Comparison of ENCODE assay signal across 27 cellular contexts in genomic region chr2:11875481-11875880, GRCh38.
A peak's percentile ranks its signal among the peaks of the same experiment; 100 is the strongest.
DNase-seq lines count a peak whose midpoint lies in the region; ATAC-seq, FAIRE-seq and TF ChIP-seq lines count a peak whose summit lies in the region.
"Had no signal": no experiment of that assay in that cellular context is flagged by ENCODE, and none has a peak within 500 bp of the region (broad histone marks: within the 10 kb centered on the region; RNA-seq: fewer than 3 reads in every experiment).

No MANE protein-coding gene starts in this region.

- no peak overlapping the region for H3K4ac ChIP-seq in mesendoderm (ENCODE audit: low read depth, low read length)

- H3K4me2 ChIP-seq in GM12878 (ENCODE audit: control insufficient read depth, insufficient read depth) (peak overlapping the region; percentile 11; the same call in 1 of the 2 replicates), mesendoderm (ENCODE audit: low read length) (no peak overlapping the region)

- CTCF ChIA-PET in GM12878 (lab: Yijun Ruan, JAX), result interaction anchor here (0.7 to 3.6 kb wide), 2 partner anchors 11 to 16 kb away, joined by 3 to 25 read pairs; no protein-coding TSS in a partner anchor
- CTCF ChIA-PET in CD4-positive, alpha-beta memory T cell (lab: Charles Lee; ENCODE audit: partially characterized antibody), result no interaction called here

- H3K18ac ChIP-seq in mesendoderm (ENCODE audit: low read length), result no peak overlapping the region

- POLR2A ChIA-PET in GM12878 (lab: Charles Lee), result no interaction called here
- POLR2A ChIA-PET in CD4-positive, alpha-beta memory T cell (lab: Charles Lee; ENCODE audit: partially characterized antibody), result no interaction called here

- H3K27me3 ChIP-seq in right atrium auricular region (no peaks in the 10 kb centered on the region), right cardiac atrium (ENCODE audit: control insufficient read depth, insufficient read depth) (no peaks in the 10 kb centered on the region), GM12878 (replicated peaks in 1 of 2; ENCODE audit: control insufficient read depth in 2 of 2, insufficient read depth in 2 of 2, low read length in 1 of 2) (no peaks in the 10 kb centered on the region), mesendoderm (ENCODE audit: insufficient read depth, low read length, poor library complexity) (no peaks in the 10 kb centered on the region)
- no peaks in the 10 kb centered on the region for H3K27me3 ChIP-seq in CD4-positive, alpha-beta memory T cell (ENCODE audit: insufficient read depth, low read length)

- H3K4me3 Mint-ChIP-seq in CD4-positive, alpha-beta memory T cell, result no peak overlapping the region
- H3K4me3 Mint-ChIP-seq: CD8-positive, alpha-beta T cell had no signal

- no peak overlapping the region for H2BK15ac ChIP-seq in mesendoderm (replicated peaks; ENCODE audit: low read depth)

- peak overlapping the region in 1 of 7 donors; percentile 49 for H3K27ac Mint-ChIP-seq in CD4-positive, alpha-beta memory T cell
- H3K27ac Mint-ChIP-seq: CD8-positive, alpha-beta T cell had no signal

- DNase-seq in right atrium auricular region (ENCODE audit: low spot score), result peak; percentile 26
- no peak for DNase-seq in right cardiac atrium
- DNase-seq in GM12878 (ENCODE audit: low read depth, low spot score), result no peak
- peak; percentile 64 for DNase-seq in mesendoderm
- no peak for DNase-seq in CD4-positive, alpha-beta memory T cell
- DNase-seq in NCI-H226, result no peak
- DNase-seq: C1 segment of cervical spinal cord, DMS 273 treated with DMSO at 0.1 percent for 48 hours, DMS79, EL, GDM1, HCEC 1CT, IMR-90, KG1, MM.1S, NCI-H1048, NCI-H1694, NCI-H2029 treated with DMSO at 0.1 percent for 48 hours, NCI-H524, NCI-H774, Right ventricle myocardium superior, RPMI8226 had no signal

- intact Hi-C loops in right cardiac atrium (cut with DNase I) (no loop called here), GM12878 (cut with micrococcal nuclease; ENCODE audit: unreplicated experiment) (no loop called here)
- intact Hi-C loops in CD4-positive, alpha-beta memory T cell (cut with micrococcal nuclease), result no loop called here

- FAIRE-seq in GM12878 (lab: Jason Lieb, UNC), result no peak
- FAIRE-seq: A204.1, GM12891, H1 had no signal

- H3K79me2 ChIP-seq in GM12878 (ENCODE audit: control insufficient read depth, insufficient read depth, low read length), result peaks cover 48% of the 10 kb centered on the region
- no peaks in the 10 kb centered on the region for H3K79me2 ChIP-seq in mesendoderm (ENCODE audit: control insufficient read depth, insufficient read depth, low read length)

- H4K20me1 ChIP-seq in GM12878 (ENCODE audit: control insufficient read depth, insufficient read depth), result no peaks in the 10 kb centered on the region

- no peak overlapping the region for H4K8ac ChIP-seq in mesendoderm (ENCODE audit: low read depth, low read length)

- H3K27ac ChIP-seq in right atrium auricular region, result no peak overlapping the region
- no peak overlapping the region for H3K27ac ChIP-seq in right cardiac atrium (ENCODE audit: low read length)
- no peak overlapping the region for H3K27ac ChIP-seq in GM12878 (ENCODE audit: control insufficient read depth, insufficient read depth)
- H3K27ac ChIP-seq in mesendoderm (ENCODE audit: low read depth, low read length), result no peak overlapping the region
- H3K27ac ChIP-seq in CD4-positive, alpha-beta memory T cell (ENCODE audit: low read depth, low read length), result no peak overlapping the region

- no peaks in the 10 kb centered on the region for H3K36me3 ChIP-seq in right atrium auricular region
- H3K36me3 ChIP-seq in GM12878 (ENCODE audit: control insufficient read depth in 2 of 2, insufficient read depth in 2 of 2, low read length in 1 of 2), result peaks cover 0 to 4% of the 10 kb centered on the region in 2 experiments; a peak in 2 of 4 replicates
- H3K36me3 ChIP-seq in mesendoderm (ENCODE audit: control insufficient read depth, insufficient read depth, low read length), result no peaks in the 10 kb centered on the region
- no peaks in the 10 kb centered on the region for H3K36me3 ChIP-seq in CD4-positive, alpha-beta memory T cell (ENCODE audit: insufficient read depth, low read length)

- no peak overlapping the region for H3K4me3 ChIP-seq in right atrium auricular region
- H3K4me3 ChIP-seq in right cardiac atrium (ENCODE audit: low read length), result no peak overlapping the region
- peak overlapping the region; percentile 3; the same call in 1 of the 2 replicates for H3K4me3 ChIP-seq in GM12878
- no peak overlapping the region for H3K4me3 ChIP-seq in mesendoderm (ENCODE audit: low read length)
- no peak overlapping the region for H3K4me3 ChIP-seq in CD4-positive, alpha-beta memory T cell (ENCODE audit: low read length in 2 of 2)

- H3K4me1 Mint-ChIP-seq in CD4-positive, alpha-beta memory T cell, result peaks cover 13 to 18% (median 13%) of the 10 kb centered on the region in 4 donors

- H4K5ac ChIP-seq in mesendoderm (ENCODE audit: low read length), result no peak overlapping the region

- no peak for TF ChIP-seq CTCF in right atrium auricular region (IDR thresholded peaks at IDR 0.05)
- TF ChIP-seq CTCF in GM12878 (IDR thresholded peaks at IDR 0.05 in 2 of 3, conservative IDR thresholded peaks at IDR 0.05 in 1 of 3; ENCODE audit: control insufficient read depth in 2 of 3, extremely low read depth in 1 of 3, insufficient read depth in 1 of 3, low read depth in 3 of 3, low read length in 3 of 3), result no peak

- no peak for ATAC-seq in right cardiac atrium
- ATAC-seq in GM12878, result no peak
- ATAC-seq in HG03095 (IDR thresholded peaks at IDR 0.05; ENCODE audit: unreplicated experiment), result no peak
- ATAC-seq: CD8-positive, alpha-beta T cell had no signal

- H3K9ac ChIP-seq in GM12878 (ENCODE audit: control insufficient read depth, insufficient read depth, low read length) (no peak overlapping the region), mesendoderm (ENCODE audit: low read length) (no peak overlapping the region)

- in situ Hi-C loops in GM12878 (cut with MboI), result no loop called here

- H3K56ac ChIP-seq in mesendoderm (ENCODE audit: low read length), result no peak overlapping the region

- H3K4me1 ChIP-seq in right atrium auricular region (no peaks in the 10 kb centered on the region), right cardiac atrium (ENCODE audit: control insufficient read depth, insufficient read depth, low read length) (no peaks in the 10 kb centered on the region), GM12878 (ENCODE audit: control insufficient read depth, insufficient read depth, low read length) (peaks cover 15% of the 10 kb centered on the region), mesendoderm (ENCODE audit: control insufficient read depth, low read depth, low read length) (peaks cover 3% of the 10 kb centered on the region)
- peaks cover 10% of the 10 kb centered on the region for H3K4me1 ChIP-seq in CD4-positive, alpha-beta memory T cell (ENCODE audit: insufficient read depth, low read length)

- no peak overlapping the region for H2AK5ac ChIP-seq in mesendoderm (ENCODE audit: low read length)

- H3K27me3 Mint-ChIP-seq in CD4-positive, alpha-beta memory T cell, result peaks cover 1 to 2% of the 10 kb centered on the region in 2 donors

- TF ChIP-seq RAD21 in GM12878 (IDR thresholded peaks at IDR 0.05; ENCODE audit: insufficient read depth, low read depth, low read length), result no peak

- H3K36me3 Mint-ChIP-seq in CD4-positive, alpha-beta memory T cell, result no peaks in the 10 kb centered on the region
- H3K36me3 Mint-ChIP-seq: CD8-positive, alpha-beta T cell had no signal

- no peak for TF ChIP-seq POLR2A in GM12878 (IDR thresholded peaks at IDR 0.05; ENCODE audit: low read depth, low read length)

- no peak overlapping the region for H2AFZ ChIP-seq in GM12878 (ENCODE audit: control insufficient read depth, low read depth, low read length)

- no peak overlapping the region for H2BK120ac ChIP-seq in mesendoderm (ENCODE audit: low read depth, low read length)

- RAD21 ChIA-PET in GM12878 (lab: Charles Lee; ENCODE audit: unreplicated experiment), result no interaction called here

- H3K9me3 ChIP-seq in right atrium auricular region (no peaks in the 10 kb centered on the region), right cardiac atrium (ENCODE audit: control insufficient read depth, low read length) (no peaks in the 10 kb centered on the region), GM12878 (replicated peaks; ENCODE audit: control insufficient read depth, insufficient read depth, low read length) (no peaks in the 10 kb centered on the region; the same call in 1 of the 3 replicates)
- H3K9me3 ChIP-seq in CD4-positive, alpha-beta memory T cell (ENCODE audit: control insufficient read depth in 1 of 2, low read length in 2 of 2), result no peaks in the 10 kb centered on the region

- no peak overlapping the region for H3K23ac ChIP-seq in mesendoderm (ENCODE audit: low read length)

- SMC1A ChIA-PET in GM12878 (lab: Charles Lee; ENCODE audit: uncharacterized antibody, unreplicated experiment), result interaction anchor here (0.9 to 1.1 kb wide), 2 partner anchors 15 to 302 kb away, joined by 3 read pairs; no protein-coding TSS in a partner anchor

- 75% methylated on average over 2 of the region's 2 CpGs for WGBS in right cardiac atrium
- WGBS in GM12878 (ENCODE audit: insufficient coverage, insufficient replicate concordance, low lambda C conversion rate, missing lambda C conversion rate), result 51% methylated on average over 2 of the region's 2 CpGs
- WGBS in mesendoderm (ENCODE audit: extremely low coverage, insufficient coverage, low lambda C conversion rate), result no CpG with 5 or more reads among the region's 2 CpGs

- H3K9me3 Mint-ChIP-seq in CD4-positive, alpha-beta memory T cell, result no peaks in the 10 kb centered on the region
- H3K9me3 Mint-ChIP-seq: CD8-positive, alpha-beta T cell had no signal

- no TSS peak for BruUV-seq in GM12878 (replicated peaks; lab: Mats Ljungman, UMichigan)

- no peaks in the 10 kb centered on the region for H3K79me1 ChIP-seq in mesendoderm (ENCODE audit: low read length)

- no peak for TF ChIP-seq EP300 in GM12878 (IDR thresholded peaks at IDR 0.05; ENCODE audit: borderline replicate concordance in 1 of 2, control insufficient read depth in 1 of 2, low read depth in 2 of 2, low read length in 2 of 2)

- H2BK5ac ChIP-seq in mesendoderm (ENCODE audit: low read length), result no peak overlapping the region

TF ChIP-seq in GM12878, 131 proteins besides CTCF, POLR2A, EP300 and RAD21 (continues in another document):
- TF ChIP-seq BCL11A (IDR thresholded peaks at IDR 0.05; ENCODE audit: low read depth, low read length) (no peak), TCF12 (IDR thresholded peaks at IDR 0.05; ENCODE audit: low read depth, low read length) (no peak)

Comparison
In these comparisons a context has a peak if more than half of its experiments do, and no peak if none do; other contexts are left out.
1. DNase-seq: peak in right atrium auricular region (single experiment) and mesendoderm (single experiment); none in right cardiac atrium (0 of 3), GM12878 (single experiment), CD4-positive, alpha-beta memory T cell (0 of 5) and NCI-H226 (single experiment).